9 cellular contexts compared by ENCODE assay signal in genomic region chr10:13613519-13613918, GRCh38. TPM values are rescaled to one million over a fixed set of nuclear protein-coding genes. Genes with fewer than 3 reads are reported as not detected.
DNase-seq lines count a peak whose midpoint lies in the region; ATAC-seq, FAIRE-seq and TF ChIP-seq lines count a peak whose summit lies in the region.
"Had no signal": no experiment of that assay in that cellular context is flagged by ENCODE, and none has a peak within 500 bp of the region (broad histone marks: within the 10 kb centered on the region; RNA-seq: fewer than 3 reads in every experiment).

No MANE protein-coding gene starts in this region.

- TF ChIP-seq POLR2A in NB4 (IDR thresholded peaks at IDR 0.05; ENCODE audit: extremely low read depth, insufficient read length) (no peak), H1 (IDR thresholded peaks at IDR 0.05; ENCODE audit: control extremely low read depth in 1 of 2, low read depth in 2 of 2, low read length in 2 of 2) (no peak)

- no peaks in the 10 kb centered on the region for H3K9me3 Mint-ChIP-seq in nephron

- WGBS in H1 (ENCODE audit: extremely low coverage in 1 of 2, insufficient coverage in 1 of 2, insufficient read length in 1 of 2, insufficient replicate concordance in 2 of 2, low coverage in 1 of 2, low lambda C conversion rate in 2 of 2, missing lambda C conversion rate in 1 of 2), 2 experiments: 86% methylated on average over 5 of the region's 5 CpGs; no CpG with 5 or more reads in 1 of the 2 experiments

- no peaks in the 10 kb centered on the region for H3K27me3 Mint-ChIP-seq in nephron (ENCODE audit: low read depth)

- no peak overlapping the region for H3K4ac ChIP-seq in H1 (replicated peaks; ENCODE audit: insufficient read length, low read depth, low read length)

- no peak overlapping the region for H2AK5ac ChIP-seq in H1 (ENCODE audit: low read depth, low read length)

- no peak overlapping the region for H3K56ac ChIP-seq in H1 (replicated peaks; ENCODE audit: insufficient read length, low read depth, low read length)

- peak; percentile 11 for DNase-seq in Daoy (ENCODE audit: low read depth)
- DNase-seq in NB4 (ENCODE audit: low read depth): peak; percentile 2
- no peak for DNase-seq in H1 (ENCODE audit: low read depth in 1 of 2, low spot score in 2 of 2)
- no peak for DNase-seq in GM19238 (ENCODE audit: insufficient read length, low spot score)
- DNase-seq in SHP77 (lab: John Stamatoyannopoulos, UW): no peak

- no peaks in the 10 kb centered on the region for H3K27me3 ChIP-seq in H1 (replicated peaks in 1 of 4; ENCODE audit: control insufficient read depth in 3 of 4, extremely low read depth in 1 of 4, insufficient read depth in 3 of 4, low read length in 3 of 4)

- no peak overlapping the region for H4K5ac ChIP-seq in H1 (ENCODE audit: insufficient read length, low read depth, low read length)

- H3K14ac ChIP-seq in H1 (ENCODE audit: insufficient read length): no peak overlapping the region

- H3K4me1 Mint-ChIP-seq in nephron: peaks cover 28% of the 10 kb centered on the region

- CTCF ChIA-PET in H1 (lab: Charles Lee; ENCODE audit: partially characterized antibody): interaction anchor here (0.6 to 5.5 kb wide), 19 partner anchors 9 to 1423 kb away, joined by 3 to 29 read pairs (median 4); no protein-coding TSS in a partner anchor

- no peak overlapping the region for H3K9ac ChIP-seq in H1 (replicated peaks in 1 of 4; ENCODE audit: extremely low read depth in 1 of 4, low read depth in 3 of 4, low read length in 3 of 4)

- POLR2A ChIA-PET in H1 (lab: Charles Lee; ENCODE audit: partially characterized antibody): no interaction called here

- H3K4me3 ChIP-seq in NB4 (ENCODE audit: low read depth, low read length): no peak overlapping the region
- H3K4me3 ChIP-seq in H1 (ENCODE audit: extremely low read depth in 1 of 4, insufficient read depth in 2 of 4, low read depth in 3 of 4, low read length in 4 of 4): no peak overlapping the region

- ATAC-seq in GM21526 (IDR thresholded peaks at IDR 0.05; ENCODE audit: low FRiP score, unreplicated experiment) (no peak), GM21367 (IDR thresholded peaks at IDR 0.05; ENCODE audit: unreplicated experiment) (no peak)

- H3K27ac Mint-ChIP-seq in nephron: no peak overlapping the region

- no peak overlapping the region for H3K4me2 ChIP-seq in H1 (ENCODE audit: insufficient read depth in 1 of 2, low read depth in 2 of 2, low read length in 2 of 2)

- no peak overlapping the region for H2BK12ac ChIP-seq in H1 (ENCODE audit: low read depth, low read length)

- TF ChIP-seq EP300 in H1 (IDR thresholded peaks at IDR 0.05; ENCODE audit: borderline replicate concordance in 1 of 2, low read depth in 2 of 2, low read length in 2 of 2): no peak

- no peak overlapping the region for H3K27ac ChIP-seq in H1 (ENCODE audit: low read depth, low read length)

- H3K79me2 ChIP-seq in H1 (ENCODE audit: control insufficient read depth in 1 of 2, insufficient read depth in 2 of 2, low read length in 2 of 2): no peaks in the 10 kb centered on the region

- H3K4me3 Mint-ChIP-seq in nephron: no peak overlapping the region

- no peaks in the 10 kb centered on the region for H3K23me2 ChIP-seq in H1 (ENCODE audit: low read depth, low read length)

- H2BK120ac ChIP-seq in H1 (replicated peaks; ENCODE audit: low read depth, low read length): no peak overlapping the region

- H3K23ac ChIP-seq in H1 (ENCODE audit: insufficient read length): no peak overlapping the region

- H4K20me1 ChIP-seq in H1 (replicated peaks in 1 of 2; ENCODE audit: control insufficient read depth in 1 of 2, insufficient read depth in 2 of 2, low read length in 2 of 2): no peaks in the 10 kb centered on the region

- no peak overlapping the region for H2BK20ac ChIP-seq in H1 (ENCODE audit: low read length)

- TF ChIP-seq CTCF in NB4 (IDR thresholded peaks at IDR 0.05; ENCODE audit: low read depth, low read length) (no peak), H1 (IDR thresholded peaks at IDR 0.05; ENCODE audit: control extremely low read depth in 1 of 3, insufficient read depth in 1 of 3, low read depth in 1 of 3, low read length in 3 of 3) (peak in 2 of 3 experiments; percentile 40 to 42; a peak in 2 of 4 replicates), nephron (IDR thresholded peaks at IDR 0.05; ENCODE audit: unreplicated experiment in 3 of 3) (peak; percentile 38 to 63 (median 41))

- H3K79me1 ChIP-seq in H1 (ENCODE audit: low read depth, low read length): no peaks in the 10 kb centered on the region

- peaks cover 0 to 14% (median 5%) of the 10 kb centered on the region in 4 experiments; a peak in 4 of 8 replicates for H3K36me3 ChIP-seq in H1 (ENCODE audit: control insufficient read depth in 2 of 4, insufficient read depth in 4 of 4, low read length in 3 of 4)

- no peak overlapping the region for H4K91ac ChIP-seq in H1 (replicated peaks; ENCODE audit: insufficient read length, low read length)

- H3K18ac ChIP-seq in H1 (ENCODE audit: extremely low read depth, low read length): no peak overlapping the region

- H4K8ac ChIP-seq in H1 (ENCODE audit: extremely low read depth, insufficient read depth, low read length): no peak overlapping the region

- H3K9me3 ChIP-seq in H1 (ENCODE audit: insufficient read depth in 2 of 2, low read depth in 1 of 2, low read length in 1 of 2): no peaks in the 10 kb centered on the region

- TF ChIP-seq RAD21 in H1 (IDR thresholded peaks at IDR 0.05 in 1 of 2, conservative IDR thresholded peaks at IDR 0.05 in 1 of 2; ENCODE audit: low read depth in 2 of 2, low read length in 2 of 2): peak; percentile 64 to 66

- FAIRE-seq in H1 (lab: Jason Lieb, UNC): no peak
- FAIRE-seq: frontal cortex had no signal

- no peak overlapping the region for H2BK15ac ChIP-seq in H1 (ENCODE audit: low read length)

- no peak overlapping the region for H2AFZ ChIP-seq in H1 (ENCODE audit: low read length)

- H3K36me3 Mint-ChIP-seq in nephron (ENCODE audit: low read depth): peaks cover 45% of the 10 kb centered on the region

- no peak overlapping the region for H2BK5ac ChIP-seq in H1 (ENCODE audit: low read depth, low read length)

- H3K4me1 ChIP-seq in H1 (replicated peaks in 1 of 4; ENCODE audit: control insufficient read depth in 3 of 4, insufficient read depth in 4 of 4, low read length in 3 of 4): peaks cover 0 to 10% (median 2%) of the 10 kb centered on the region in 4 experiments; a peak in 5 of 7 replicates

TF ChIP-seq in H1, 55 proteins besides CTCF, POLR2A, EP300 and RAD21:
- TF ChIP-seq USF2 (IDR thresholded peaks at IDR 0.05; ENCODE audit: low read length) (no peak), SIX5 (IDR thresholded peaks at IDR 0.05; ENCODE audit: low read depth, low read length) (no peak), SP2 (IDR thresholded peaks at IDR 0.05; ENCODE audit: low read length) (no peak), ASH2L (IDR thresholded peaks at IDR 0.05; ENCODE audit: low read length) (no peak), RNF2 (IDR thresholded peaks at IDR 0.05; ENCODE audit: borderline replicate concordance, low read depth, low read length, missing control alignments, poor library complexity, severe bottlenecking) (no peak), BCL11A (IDR thresholded peaks at IDR 0.05; ENCODE audit: low read depth in 2 of 2, low read length in 2 of 2) (no peak), SAP30 (IDR thresholded peaks at IDR 0.05; ENCODE audit: insufficient read depth, insufficient replicate concordance, low read length) (no peak), SUZ12 (IDR thresholded peaks at IDR 0.05; ENCODE audit: low read length) (no peak), CHD1 (IDR thresholded peaks at IDR 0.05; ENCODE audit: low read depth, low read length) (no peak), PHF8 (conservative IDR thresholded peaks at IDR 0.05; ENCODE audit: low read depth, low read length) (no peak), CTBP2 (IDR thresholded peaks at IDR 0.05; ENCODE audit: borderline replicate concordance, insufficient read depth, insufficient read length, low read length) (no peak), TEAD4 (IDR thresholded peaks at IDR 0.05; ENCODE audit: low read depth, low read length) (no peak), HDAC2 (IDR thresholded peaks at IDR 0.05; ENCODE audit: borderline replicate concordance in 1 of 2, low read depth in 2 of 2, low read length in 2 of 2) (no peak), CREB1 (IDR thresholded peaks at IDR 0.05) (no peak), CEBPB (IDR thresholded peaks at IDR 0.05; ENCODE audit: low read depth, low read length) (no peak), KDM4A (IDR thresholded peaks at IDR 0.05; ENCODE audit: low read depth, low read length, severe bottlenecking) (no peak), GABPA (IDR thresholded peaks at IDR 0.05; ENCODE audit: borderline replicate concordance, insufficient read depth, low read length) (no peak), ZNF274 (IDR thresholded peaks at IDR 0.05; ENCODE audit: borderline replicate concordance, extremely low read depth, low read length) (no peak), SIRT6 (IDR thresholded peaks at IDR 0.05; ENCODE audit: low read length) (no peak), TCF12 (IDR thresholded peaks at IDR 0.05; ENCODE audit: low read depth, low read length) (no peak)
TF ChIP-seq in H1: peak in this region for 0.

RNA-seq across cellular contexts. Expression of gene PRPF18, which starts 26.8 kb away (rescaled TPM):
- 48.5 and 56.5 TPM in 2 replicates for total RNA-seq in Daoy (2014; rRNA removed; shearing (Covaris generic))
- total RNA-seq in H1 (2021; fragmentation: NEBNext Ultra II Directional; extraction: Animal tissue kit (Norgen Biotek cat#: 25700)): 12.1 and 12.6 TPM in 2 replicates
- 1.8 and 3.8 TPM in 2 replicates for polyA plus RNA-seq in H1 (2011; rRNA removed)
- polyA plus RNA-seq in H1 (2011; cell fraction: cytosol; rRNA removed): 8.7 TPM
- 1.1 TPM for polyA plus RNA-seq in H1 (2011; cell fraction: nucleus; rRNA removed)
- polyA plus RNA-seq in H1 (2012, experiment 1 of 2): 7.0 to 12.7 TPM (median 9.8 TPM) in 4 replicates
- polyA plus RNA-seq in H1 (2012, experiment 2 of 2): 1.6 TPM
- 10.8 TPM for polyA plus RNA-seq in H1 (2013, experiment 1 of 2)
- 10.3 TPM for polyA plus RNA-seq in H1 (2013, experiment 2 of 2)
- polyA minus RNA-seq in H1 (2011; rRNA and poly(A)+ RNA removed): 3.2 and 4.0 TPM in 2 replicates
- polyA minus RNA-seq in H1 (2011; cell fraction: cytosol; rRNA and poly(A)+ RNA removed): 2.7 TPM
- 12.0 TPM for polyA minus RNA-seq in H1 (2011; cell fraction: nucleus; rRNA and poly(A)+ RNA removed)

Comparison
In these comparisons a context has a peak if more than half of its experiments do, and no peak if none do; other contexts are left out.
1. DNase-seq: peak in Daoy (single experiment) and NB4 (single experiment); none in H1 (0 of 2), GM19238 (single experiment) and SHP77 (0 of 2).